In the genomic region with DNA sequence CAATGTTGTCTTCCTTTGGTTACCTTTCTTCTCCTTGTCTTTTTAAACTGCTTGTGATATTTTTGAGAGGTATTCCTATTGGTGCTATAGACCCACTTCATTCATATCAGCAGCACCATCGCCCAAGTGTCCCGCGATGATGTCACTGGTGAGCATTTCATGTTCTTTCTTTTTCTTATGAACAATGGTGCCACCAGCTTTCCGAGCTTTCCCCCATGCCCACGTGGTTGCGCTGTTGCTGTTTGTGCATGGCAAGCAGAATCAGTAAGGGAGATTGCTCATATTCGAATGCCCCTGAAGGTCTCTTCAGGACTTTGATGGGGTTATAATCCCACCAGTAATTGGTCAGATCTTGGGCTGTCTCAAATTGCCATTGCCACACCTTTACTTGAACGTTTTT, we compare ENCODE assay signal across 10 cellular contexts.
DNase-seq lines count a peak whose midpoint lies in the region; ATAC-seq and TF ChIP-seq lines count a peak whose summit lies in the region.
"Had no signal": no experiment of that assay in that cellular context is flagged by ENCODE, and none has a peak within 500 bp of the region (broad histone marks: within the 10 kb centered on the region; RNA-seq: fewer than 3 reads in every experiment).

No MANE protein-coding gene starts in this region.

- H3K4me3 ChIP-seq in fibroblast of villous mesenchyme (ENCODE audit: low read depth, low read length), result no peak overlapping the region
- H3K4me3 ChIP-seq: esophagus muscularis mucosa, mucosa of descending colon had no signal

- peak; percentile 17 for DNase-seq in natural killer cell
- no peak for DNase-seq in natural killer cell treated with Interleukin-12 subunit alpha and Interleukin-12 subunit beta and Interleukin-15 and Interleukin-18, amount 100 ng/mL, for 72 hours (ENCODE audit: low spot score)
- DNase-seq in activated CD4-positive, alpha-beta T cell treated with anti-CD3 and anti-CD28 coated beads, Interleukin-2, amount 10 ng/mL, durations not matched to agents 24 days and 14 days, result peak; percentile 79
- DNase-seq in fibroblast of villous mesenchyme (ENCODE audit: low read depth), result peak; percentile 1
- no peak for DNase-seq in amniotic stem cell (lab: John Stamatoyannopoulos, UW)
- no peak for DNase-seq in GOT3 (lab: John Stamatoyannopoulos, UW)
- DNase-seq in DMS79 (lab: John Stamatoyannopoulos, UW), result no peak

- H3K4me1 Mint-ChIP-seq in natural killer cell, result peaks cover 0 to 5% of the 10 kb centered on the region in 2 donors
- H3K4me1 Mint-ChIP-seq in natural killer cell treated with Interleukin-12 subunit alpha and Interleukin-12 subunit beta and Interleukin-15 and Interleukin-18, amount 100 ng/mL, for 72 hours (ENCODE audit: low read depth in 2 of 2), result no peaks in the 10 kb centered on the region
- peaks cover 3% of the 10 kb centered on the region for H3K4me1 Mint-ChIP-seq in activated CD4-positive, alpha-beta T cell treated with anti-CD3 and anti-CD28 coated beads, Interleukin-2, amount 10 ng/mL, durations not matched to agents 24 days and 14 days

- H3K9me3 Mint-ChIP-seq in natural killer cell, result no peaks in the 10 kb centered on the region
- no peaks in the 10 kb centered on the region for H3K9me3 Mint-ChIP-seq in natural killer cell treated with Interleukin-12 subunit alpha and Interleukin-12 subunit beta and Interleukin-15 and Interleukin-18, amount 100 ng/mL, for 72 hours
- no peaks in the 10 kb centered on the region for H3K9me3 Mint-ChIP-seq in activated CD4-positive, alpha-beta T cell treated with anti-CD3 and anti-CD28 coated beads, Interleukin-2, amount 10 ng/mL, durations not matched to agents 24 days and 14 days

- no peaks in the 10 kb centered on the region for H3K27me3 Mint-ChIP-seq in natural killer cell (ENCODE audit: low read depth in 2 of 2)
- no peaks in the 10 kb centered on the region for H3K27me3 Mint-ChIP-seq in natural killer cell treated with Interleukin-12 subunit alpha and Interleukin-12 subunit beta and Interleukin-15 and Interleukin-18, amount 100 ng/mL, for 72 hours
- H3K27me3 Mint-ChIP-seq in activated CD4-positive, alpha-beta T cell treated with anti-CD3 and anti-CD28 coated beads, Interleukin-2, amount 10 ng/mL, durations not matched to agents 24 days and 14 days, result no peaks in the 10 kb centered on the region

- no peak overlapping the region for H3K4me3 Mint-ChIP-seq in natural killer cell
- no peak overlapping the region for H3K4me3 Mint-ChIP-seq in natural killer cell treated with Interleukin-12 subunit alpha and Interleukin-12 subunit beta and Interleukin-15 and Interleukin-18, amount 100 ng/mL, for 72 hours
- H3K4me3 Mint-ChIP-seq in activated CD4-positive, alpha-beta T cell treated with anti-CD3 and anti-CD28 coated beads, Interleukin-2, amount 10 ng/mL, durations not matched to agents 24 days and 14 days, result no peak overlapping the region

- intact Hi-C loops in natural killer cell (cut with micrococcal nuclease), result loop anchor here (5.0 kb wide), 1 partner anchor 143 kb away; no protein-coding TSS in a partner anchor
- intact Hi-C loops in activated CD4-positive, alpha-beta T cell treated with anti-CD3 and anti-CD28 coated beads, Interleukin-2, amount 10 ng/mL, durations not matched to agents 24 days and 14 days (cut with micrococcal nuclease), result loop anchor here (5.0 kb wide), 1 partner anchor 143 kb away; no protein-coding TSS in a partner anchor

- H3K27ac Mint-ChIP-seq in natural killer cell, result no peak overlapping the region
- H3K27ac Mint-ChIP-seq in natural killer cell treated with Interleukin-12 subunit alpha and Interleukin-12 subunit beta and Interleukin-15 and Interleukin-18, amount 100 ng/mL, for 72 hours, result no peak overlapping the region
- H3K27ac Mint-ChIP-seq in activated CD4-positive, alpha-beta T cell treated with anti-CD3 and anti-CD28 coated beads, Interleukin-2, amount 10 ng/mL, durations not matched to agents 24 days and 14 days, result no peak overlapping the region

- no peaks in the 10 kb centered on the region for H3K36me3 Mint-ChIP-seq in natural killer cell
- no peaks in the 10 kb centered on the region for H3K36me3 Mint-ChIP-seq in natural killer cell treated with Interleukin-12 subunit alpha and Interleukin-12 subunit beta and Interleukin-15 and Interleukin-18, amount 100 ng/mL, for 72 hours
- H3K36me3 Mint-ChIP-seq in activated CD4-positive, alpha-beta T cell treated with anti-CD3 and anti-CD28 coated beads, Interleukin-2, amount 10 ng/mL, durations not matched to agents 24 days and 14 days (ENCODE audit: low read depth), result no peaks in the 10 kb centered on the region

- ATAC-seq in natural killer cell (peak in 1 of 3 donors; percentile 47), HG03442 (IDR thresholded peaks at IDR 0.05; ENCODE audit: unreplicated experiment) (no peak)
- ATAC-seq in natural killer cell treated with Interleukin-12 subunit alpha and Interleukin-12 subunit beta and Interleukin-15 and Interleukin-18, amount 100 ng/mL, for 72 hours, result no peak
- ATAC-seq: mucosa of descending colon had no signal

- TF ChIP-seq CTCF in natural killer cell (IDR thresholded peaks at IDR 0.05) (no peak), fibroblast of villous mesenchyme (IDR thresholded peaks at IDR 0.05; ENCODE audit: insufficient read depth, low read depth, low read length) (peak; percentile 19)

Comparison
In these comparisons a context has a peak if more than half of its experiments do, and no peak if none do; other contexts are left out.
1. DNase-seq: peak in natural killer cell (single experiment), activated CD4-positive, alpha-beta T cell treated with anti-CD3 and anti-CD28 coated beads, Interleukin-2, amount 10 ng/mL, durations not matched to agents 24 days and 14 days (single experiment) and fibroblast of villous mesenchyme (single experiment); none in natural killer cell treated with Interleukin-12 subunit alpha and Interleukin-12 subunit beta and Interleukin-15 and Interleukin-18, amount 100 ng/mL, for 72 hours (single experiment), amniotic stem cell (single experiment), GOT3 (single experiment) and DMS79 (single experiment).